8 cellular contexts compared by ENCODE assay signal in genomic region chr20:49620364-49621240, GRCh38. TPM values are rescaled to one million over a fixed set of nuclear protein-coding genes. Genes with fewer than 3 reads are reported as not detected.
DNase-seq lines count a peak whose midpoint lies in the region; ATAC-seq and TF ChIP-seq lines count a peak whose summit lies in the region.

No MANE protein-coding gene starts in this region.

- peak; percentile 85 for ATAC-seq in GM19397 (IDR thresholded peaks at IDR 0.05; ENCODE audit: unreplicated experiment)
- ATAC-seq in HG03108 (IDR thresholded peaks at IDR 0.05; ENCODE audit: unreplicated experiment), result peak; percentile 81

- H3K27me3 Mint-ChIP-seq in activated T-helper 2 cell treated with anti-CD3 and anti-CD28 coated beads, Interferon-gamma antibody, Interleukin-2, Interleukin-4, amounts not matched to agents 10 μg/mL and 5 μg/mL and 100 μg/mL, durations not matched to agents 14 hours and 24 hours and 36 hours (ENCODE audit: low read depth), result peaks cover 2% of the 10 kb centered on the region

- no peak overlapping the region for H3K27ac Mint-ChIP-seq in activated T-helper 2 cell treated with anti-CD3 and anti-CD28 coated beads, Interferon-gamma antibody, Interleukin-2, Interleukin-4, amounts not matched to agents 10 μg/mL and 5 μg/mL and 100 μg/mL, durations not matched to agents 14 hours and 24 hours and 36 hours

- intact Hi-C loops in activated T-helper 2 cell treated with anti-CD3 and anti-CD28 coated beads, Interferon-gamma antibody, Interleukin-2, Interleukin-4, amounts not matched to agents 10 μg/mL and 5 μg/mL and 100 μg/mL, durations not matched to agents 14 hours and 24 hours and 36 hours (cut with micrococcal nuclease), result loop anchor here (1.0 kb wide), 1 partner anchor 49 kb away; no protein-coding TSS in a partner anchor

- H3K36me3 ChIP-seq in H7 (replicated peaks; ENCODE audit: control insufficient read depth, insufficient read depth, low read length) (no peaks in the 10 kb centered on the region), brain microvascular endothelial cell (replicated peaks) (no peaks in the 10 kb centered on the region)

- no peak overlapping the region for H3K27ac ChIP-seq in brain microvascular endothelial cell

- H3K9me3 Mint-ChIP-seq in activated T-helper 2 cell treated with anti-CD3 and anti-CD28 coated beads, Interferon-gamma antibody, Interleukin-2, Interleukin-4, amounts not matched to agents 10 μg/mL and 5 μg/mL and 100 μg/mL, durations not matched to agents 14 hours and 24 hours and 36 hours, result peaks cover 10% of the 10 kb centered on the region

- TF ChIP-seq CTCF in GM10266 (IDR thresholded peaks at IDR 0.05; ENCODE audit: control insufficient read depth, insufficient read depth, low read depth, missing control alignments) (no peak), brain microvascular endothelial cell (IDR thresholded peaks at IDR 0.05; ENCODE audit: low read depth, low read length, missing control alignments) (no peak)

- H3K27me3 ChIP-seq in H7 (ENCODE audit: control insufficient read depth, insufficient read depth, low read length) (no peaks in the 10 kb centered on the region), brain microvascular endothelial cell (replicated peaks) (no peaks in the 10 kb centered on the region)

- H3K4me3 ChIP-seq in H7 (ENCODE audit: insufficient read depth, low read depth, low read length) (no peak overlapping the region), brain microvascular endothelial cell (ENCODE audit: low read depth, low read length) (no peak overlapping the region)

- H3K4me3 Mint-ChIP-seq in activated T-helper 2 cell treated with anti-CD3 and anti-CD28 coated beads, Interferon-gamma antibody, Interleukin-2, Interleukin-4, amounts not matched to agents 10 μg/mL and 5 μg/mL and 100 μg/mL, durations not matched to agents 14 hours and 24 hours and 36 hours (ENCODE audit: low read depth), result no peak overlapping the region

- H3K4me1 Mint-ChIP-seq in activated T-helper 2 cell treated with anti-CD3 and anti-CD28 coated beads, Interferon-gamma antibody, Interleukin-2, Interleukin-4, amounts not matched to agents 10 μg/mL and 5 μg/mL and 100 μg/mL, durations not matched to agents 14 hours and 24 hours and 36 hours (ENCODE audit: low read depth), result peaks cover 7% of the 10 kb centered on the region

- H3K36me3 Mint-ChIP-seq in activated T-helper 2 cell treated with anti-CD3 and anti-CD28 coated beads, Interferon-gamma antibody, Interleukin-2, Interleukin-4, amounts not matched to agents 10 μg/mL and 5 μg/mL and 100 μg/mL, durations not matched to agents 14 hours and 24 hours and 36 hours (ENCODE audit: low read depth), result peaks cover 8% of the 10 kb centered on the region

- in situ Hi-C loops in brain microvascular endothelial cell (cut with HindIII; ENCODE audit: low pct_ligation_motif_present, low sequenced_read_pairs), result no loop called here

- DNase-seq in GM10266 (ENCODE audit: extremely low spot score), result peak; percentile 79
- DNase-seq in activated CD4-positive, alpha-beta T cell treated with anti-CD3 and anti-CD28 coated beads, Interleukin-2, amount 50 U/mL, for 48 hours, result peak; percentile 24 to 47
- no peak for DNase-seq in H7
- no peak for DNase-seq in NCI-H1436 (lab: John Stamatoyannopoulos, UW)
- DNase-seq in brain microvascular endothelial cell, result no peak
- no peak for DNase-seq in activated T-helper 2 cell treated with anti-CD3 and anti-CD28 coated beads, Interferon-gamma antibody, Interleukin-2, Interleukin-4, amounts not matched to agents 10 μg/mL and 5 μg/mL and 100 μg/mL, durations not matched to agents 14 hours and 24 hours and 36 hours (ENCODE audit: low spot score)

RNA-seq across cellular contexts. Expression of gene PTGIS, which starts 52.7 kb away (rescaled TPM):
- 14.3 and 15.4 TPM in 2 replicates for total RNA-seq in H7 (2014; rRNA removed; shearing (Covaris generic))
- total RNA-seq in activated T-helper 2 cell treated with anti-CD3 and anti-CD28 coated beads, Interferon-gamma antibody, Interleukin-2, Interleukin-4, amounts not matched to agents 10 μg/mL and 5 μg/mL and 100 μg/mL, durations not matched to agents 14 hours and 24 hours and 36 hours, result 31.0 and 31.3 TPM in 2 replicates

Comparison
In these comparisons a context has a peak if more than half of its experiments do, and no peak if none do; other contexts are left out.
1. DNase-seq: peak in GM10266 (single experiment) and activated CD4-positive, alpha-beta T cell treated with anti-CD3 and anti-CD28 coated beads, Interleukin-2, amount 50 U/mL, for 48 hours (2 of 2); none in H7 (single experiment), NCI-H1436 (single experiment), brain microvascular endothelial cell (single experiment) and activated T-helper 2 cell treated with anti-CD3 and anti-CD28 coated beads, Interferon-gamma antibody, Interleukin-2, Interleukin-4, amounts not matched to agents 10 μg/mL and 5 μg/mL and 100 μg/mL, durations not matched to agents 14 hours and 24 hours and 36 hours (single experiment).